ENCODE assay signal across 32 cellular contexts in the genomic region with DNA sequence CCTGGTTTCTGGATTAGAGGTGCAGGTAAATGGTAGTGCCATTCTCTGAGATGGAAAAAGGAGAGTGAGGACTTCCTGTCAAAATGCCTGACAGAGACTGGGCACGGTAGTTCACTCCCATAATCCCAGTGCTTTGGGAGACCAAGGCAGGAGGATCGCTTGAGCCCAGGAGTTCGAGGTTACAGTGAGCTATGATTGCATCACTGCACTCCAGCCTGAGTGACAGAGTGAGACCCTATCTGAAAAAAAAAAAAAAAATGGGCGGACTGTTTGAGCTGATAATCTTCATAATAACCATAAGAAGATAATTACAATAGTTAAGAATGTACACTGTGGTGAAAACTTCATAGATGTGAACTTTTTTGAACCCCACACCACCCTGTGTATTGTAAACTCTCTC. TPM values are rescaled to one million over a fixed set of nuclear protein-coding genes. Genes with fewer than 3 reads are reported as not detected.
"Had no signal": no experiment of that assay in that cellular context is flagged by ENCODE, and none has a peak within 500 bp of the region (broad histone marks: within the 10 kb centered on the region; RNA-seq: fewer than 3 reads in every experiment).

No MANE protein-coding gene starts in this region.

- H2AFZ ChIP-seq: parathyroid adenoma had no signal

- H3K27me3 ChIP-seq: colonic mucosa, gastrocnemius medialis, right atrium auricular region, suprapubic skin, transverse colon had no signal

- H3K79me2 ChIP-seq: parathyroid adenoma had no signal

- H3K4me3 ChIP-seq: colonic mucosa, gastrocnemius medialis, right atrium auricular region, suprapubic skin, transverse colon had no signal

- H3K9me3 ChIP-seq: colonic mucosa, gastrocnemius medialis, right atrium auricular region, suprapubic skin, transverse colon had no signal

- H3K27ac ChIP-seq: colonic mucosa, gastrocnemius medialis, parathyroid adenoma, right atrium auricular region, suprapubic skin, WERI-Rb-1 had no signal

- DNase-seq: activated CD4-positive, alpha-beta memory T cell treated with anti-CD3 and anti-CD28 coated beads for 36 hours; activated CD4-positive, alpha-beta T cell treated with anti-CD3 and anti-CD28 coated beads for 48 hours; activated CD8-positive, alpha-beta memory T cell treated with anti-CD3 and anti-CD28 coated beads, Interleukin-2, amount 50 U/mL, for 4 hours; activated gamma-delta T cell; activated naive CD8-positive, alpha-beta T cell treated with anti-CD3 and anti-CD28 coated beads, Interleukin-2, amount 50 U/mL, for 24 hours; activated T-cell treated with anti-CD3 and anti-CD28 coated beads, Interleukin-2, amount 50 U/mL, for 1 hour; amygdala; colonic mucosa; effector CD8-positive, alpha-beta T cell; erythroblast; gastrocnemius medialis; hippocampal formation; immature natural killer cell; kidney; left colon; mammary epithelial cell; midbrain; naive thymus-derived CD4-positive, alpha-beta T cell; nucleus accumbens; stimulated activated CD4-positive, alpha-beta T cell treated with anti-CD3 and anti-CD28 coated beads, Interleukin-15, amount 100 ng/mL, for 24 hours; stimulated activated CD4-positive, alpha-beta T cell treated with anti-CD3 and anti-CD28 coated beads, Interleukin-2, amount 100 ng/mL, for 24 hours; stimulated activated naive B cell treated with anti-CD40 and anti-IgM and Interleukin-4, amounts not matched to agents 10 μg/mL and 1 μg/mL and 100 μg/mL, for 72 hours; SW 1271; T-helper 9 cell; transverse colon; WERI-Rb-1 had no signal

- H3K9ac ChIP-seq: parathyroid adenoma had no signal

- ATAC-seq: activated CD4-positive, CD25-positive, alpha-beta regulatory T cell treated with anti-CD3 and anti-CD28 coated beads, Interleukin-2, amount 50 U/mL, for 24 hours; activated naive CD8-positive, alpha-beta T cell treated with anti-CD3 and anti-CD28 coated beads, Interleukin-2, amount 50 U/mL, for 24 hours; gastrocnemius medialis; left colon; naive thymus-derived CD4-positive, alpha-beta T cell; stimulated activated naive B cell treated with anti-CD40 and anti-IgM and Interleukin-4, amounts not matched to agents 10 μg/mL and 1 μg/mL and 100 μg/mL, for 72 hours had no signal

- FAIRE-seq: bronchial epithelial cell, endometrium, kidney had no signal

- H3K4me1 ChIP-seq: colonic mucosa, parathyroid adenoma had no signal

- H3K36me3 ChIP-seq: colonic mucosa, gastrocnemius medialis, right atrium auricular region, suprapubic skin, transverse colon, WERI-Rb-1 had no signal

RNA-seq across cellular contexts. Expression of a gene that starts 44.2 kb away (rescaled TPM):
- polyA plus RNA-seq: naive thymus-derived CD4-positive, alpha-beta T cell had no signal
